In genomic region chr11:69817265-69818236, GRCh38 we compare ENCODE assay signal across 1 cellular context.
TF ChIP-seq lines count a peak whose summit lies in the region.

No MANE protein-coding gene starts in this region.

TF ChIP-seq in H1, 55 proteins besides CTCF, POLR2A, EP300 and RAD21 (continued from another document):
- no peak for TF ChIP-seq NANOG (IDR thresholded peaks at IDR 0.05; ENCODE audit: insufficient read depth, low read depth, low read length, poor library complexity, severe bottlenecking)
- TF ChIP-seq CHD2 (IDR thresholded peaks at IDR 0.05; ENCODE audit: low read length): no peak
- TF ChIP-seq RXRA (IDR thresholded peaks at IDR 0.05; ENCODE audit: insufficient read depth, low read depth, low read length): no peak
- no peak for TF ChIP-seq TBP (IDR thresholded peaks at IDR 0.05; ENCODE audit: low read depth, low read length)
- TF ChIP-seq EGR1 (IDR thresholded peaks at IDR 0.05; ENCODE audit: borderline replicate concordance, low read depth, low read length): no peak
- no peak for TF ChIP-seq SP2 (IDR thresholded peaks at IDR 0.05; ENCODE audit: low read length)
- TF ChIP-seq PHF8 (conservative IDR thresholded peaks at IDR 0.05; ENCODE audit: low read depth, low read length): no peak
- TF ChIP-seq POLR2AphosphoS5 (IDR thresholded peaks at IDR 0.05; ENCODE audit: low read depth, low read length): no peak
- TF ChIP-seq MAX (IDR thresholded peaks at IDR 0.05): peak; percentile 61; the same call in 1 of the 2 replicates
- TF ChIP-seq HDAC2 (IDR thresholded peaks at IDR 0.05; ENCODE audit: borderline replicate concordance in 1 of 2, low read depth in 2 of 2, low read length in 2 of 2): no peak
- TF ChIP-seq ASH2L (IDR thresholded peaks at IDR 0.05; ENCODE audit: low read length): peak; percentile 29
- no peak for TF ChIP-seq JUND (IDR thresholded peaks at IDR 0.05; ENCODE audit: low read length)
- no peak for TF ChIP-seq BCL11A (IDR thresholded peaks at IDR 0.05; ENCODE audit: low read depth in 2 of 2, low read length in 2 of 2)
- TF ChIP-seq BRCA1 (IDR thresholded peaks at IDR 0.05; ENCODE audit: low read depth, low read length): no peak
- TF ChIP-seq RNF2 (IDR thresholded peaks at IDR 0.05; ENCODE audit: borderline replicate concordance, low read depth, low read length, missing control alignments, poor library complexity, severe bottlenecking): peak; percentile 57
- TF ChIP-seq KDM4A (IDR thresholded peaks at IDR 0.05; ENCODE audit: low read depth, low read length, severe bottlenecking): peak; percentile 53
- TF ChIP-seq SAP30 (IDR thresholded peaks at IDR 0.05; ENCODE audit: insufficient read depth, insufficient replicate concordance, low read length): no peak
- no peak for TF ChIP-seq SP1 (IDR thresholded peaks at IDR 0.05; ENCODE audit: low read depth, low read length)
- TF ChIP-seq EZH2 (IDR thresholded peaks at IDR 0.05; ENCODE audit: low read depth, low read length, severe bottlenecking): peak; percentile 93
- no peak for TF ChIP-seq SP4 (IDR thresholded peaks at IDR 0.05; ENCODE audit: low read length)
- no peak for TF ChIP-seq CTBP2 (IDR thresholded peaks at IDR 0.05; ENCODE audit: borderline replicate concordance, insufficient read depth, insufficient read length, low read length)
- TF ChIP-seq ATF2 (IDR thresholded peaks at IDR 0.05; ENCODE audit: low read length): no peak
- no peak for TF ChIP-seq TAF1 (IDR thresholded peaks at IDR 0.05; ENCODE audit: low read depth, low read length)
